13 cellular contexts compared by ENCODE assay signal in the genomic region with DNA sequence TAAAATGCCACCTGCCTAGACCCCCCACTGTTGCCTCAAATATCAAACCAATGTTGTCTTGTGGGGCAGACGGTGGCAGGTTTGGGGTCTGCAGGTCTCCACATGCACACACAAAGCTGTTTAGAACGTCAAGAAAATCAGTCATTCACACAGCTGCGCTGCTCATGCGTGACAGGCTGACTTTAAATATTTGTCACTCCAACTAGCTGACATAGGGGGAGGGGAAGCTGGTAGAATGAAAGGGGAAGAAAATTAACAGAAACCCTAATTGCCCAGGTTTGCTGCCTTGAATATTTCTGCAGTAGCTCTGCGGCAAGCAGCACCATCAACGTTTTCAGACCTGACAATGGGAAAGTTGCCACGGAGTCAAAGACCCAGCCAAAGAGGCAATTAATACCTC.
A peak's percentile ranks its signal among the peaks of the same experiment; 100 is the strongest.
DNase-seq lines count a peak whose midpoint lies in the region; ATAC-seq and TF ChIP-seq lines count a peak whose summit lies in the region.
"Had no signal": no experiment of that assay in that cellular context is flagged by ENCODE, and none has a peak within 500 bp of the region (broad histone marks: within the 10 kb centered on the region; RNA-seq: fewer than 3 reads in every experiment).

No MANE protein-coding gene starts in this region.

- H3K36me3 ChIP-seq in colonic mucosa, result no peaks in the 10 kb centered on the region
- H3K36me3 ChIP-seq: transverse colon had no signal

- ATAC-seq in GM18870 (IDR thresholded peaks at IDR 0.05; ENCODE audit: unreplicated experiment), result peak; percentile 72
- peak; percentile 59 for ATAC-seq in HG02763 (IDR thresholded peaks at IDR 0.05; ENCODE audit: unreplicated experiment)
- no peak for ATAC-seq in left colon
- ATAC-seq in HG03565 (IDR thresholded peaks at IDR 0.05; ENCODE audit: unreplicated experiment), result no peak
- ATAC-seq: left ventricle myocardium superior, T-cell had no signal

- no peaks in the 10 kb centered on the region for H3K36me3 Mint-ChIP-seq in nephron (ENCODE audit: low read depth)
- H3K36me3 Mint-ChIP-seq: T-cell had no signal

- peak; percentile 49 for DNase-seq in NCI-H1694 treated with DMSO at 0.1 percent for 48 hours (lab: John Stamatoyannopoulos, UW)
- no peak for DNase-seq in colonic mucosa
- DNase-seq in NCI-H128 (lab: John Stamatoyannopoulos, UW; ENCODE audit: unreplicated experiment), result no peak
- DNase-seq in left colon, result no peak
- DNase-seq: left ventricle myocardium superior; stimulated activated CD4-positive, alpha-beta T cell treated with anti-CD3 and anti-CD28 coated beads, Interleukin-15, amount 100 ng/mL, for 24 hours; T-cell; transverse colon had no signal

- no peak overlapping the region for H3K4me3 ChIP-seq in colonic mucosa
- H3K4me3 ChIP-seq: transverse colon had no signal

- H3K9me3 Mint-ChIP-seq in nephron, result no peaks in the 10 kb centered on the region
- H3K9me3 Mint-ChIP-seq: activated T-helper 2 cell treated with anti-CD3 and anti-CD28 coated beads, Interferon-gamma antibody, Interleukin-2, Interleukin-4, amounts not matched to agents 10 μg/mL and 5 μg/mL and 100 μg/mL, durations not matched to agents 14 hours and 24 hours and 36 hours; T-cell had no signal

- H3K4me1 Mint-ChIP-seq in nephron, result peaks cover 17% of the 10 kb centered on the region

- H3K27ac ChIP-seq in colonic mucosa, result no peak overlapping the region
- H3K27ac ChIP-seq: transverse colon had no signal

- peaks cover 15% of the 10 kb centered on the region for H3K27me3 ChIP-seq in colonic mucosa

- H3K27me3 Mint-ChIP-seq in nephron (ENCODE audit: low read depth), result peaks cover 49% of the 10 kb centered on the region

- no peaks in the 10 kb centered on the region for H3K4me1 ChIP-seq in colonic mucosa

- TF ChIP-seq CTCF in nephron (IDR thresholded peaks at IDR 0.05; ENCODE audit: unreplicated experiment in 3 of 3) (no peak), colonic mucosa (IDR thresholded peaks at IDR 0.05) (no peak)

- H3K27ac Mint-ChIP-seq in nephron, result peak overlapping the region in 1 of 3 experiments; percentile 22
- H3K27ac Mint-ChIP-seq: activated T-helper 2 cell treated with anti-CD3 and anti-CD28 coated beads, Interferon-gamma antibody, Interleukin-2, Interleukin-4, amounts not matched to agents 10 μg/mL and 5 μg/mL and 100 μg/mL, durations not matched to agents 14 hours and 24 hours and 36 hours; T-cell had no signal

- peak overlapping the region; percentile 14 to 70 (median 60) for H3K4me3 Mint-ChIP-seq in nephron

- intact Hi-C loops in colonic mucosa (cut with DNase I), result no loop called here
- intact Hi-C loops in left colon (cut with DNase I, micrococcal nuclease), result no loop called here

- no peaks in the 10 kb centered on the region for H3K9me3 ChIP-seq in colonic mucosa
- H3K9me3 ChIP-seq: transverse colon had no signal

- H3K9ac ChIP-seq in colonic mucosa (ENCODE audit: low read depth in 2 of 2, low read length in 2 of 2), result no peak overlapping the region

Comparison
In these comparisons a context has a peak if more than half of its experiments do, and no peak if none do; other contexts are left out.
1. ATAC-seq: peak in GM18870 (single experiment) and HG02763 (single experiment); none in left colon (single experiment) and HG03565 (single experiment).